ENCODE assay signal across 15 cellular contexts in genomic region chr17:51610155-51610554, GRCh38.
DNase-seq lines count a peak whose midpoint lies in the region; ATAC-seq, FAIRE-seq and TF ChIP-seq lines count a peak whose summit lies in the region.
"Had no signal": no experiment of that assay in that cellular context is flagged by ENCODE, and none has a peak within 500 bp of the region (broad histone marks: within the 10 kb centered on the region; RNA-seq: fewer than 3 reads in every experiment).

No MANE protein-coding gene starts in this region.

- peaks cover 5% of the 10 kb centered on the region for H3K9me3 Mint-ChIP-seq in neural crest cell
- no peaks in the 10 kb centered on the region for H3K9me3 Mint-ChIP-seq in CD8-positive, alpha-beta T cell

- ATAC-seq in SK-N-SH treated with all-trans-retinoic acid at 6 μM for 48 hours (no peak), left colon (no peak)
- no peak for ATAC-seq in CD8-positive, alpha-beta T cell

- POLR2A ChIA-PET in SK-N-SH (lab: Yijun Ruan, JAX): no interaction called here
- POLR2A ChIA-PET in CD8-positive, alpha-beta T cell (lab: Charles Lee): no interaction called here

- no peak overlapping the region for H2AFZ ChIP-seq in SK-N-SH (ENCODE audit: low read depth)

- no peaks in the 10 kb centered on the region for H3K79me2 ChIP-seq in SK-N-SH (ENCODE audit: insufficient read depth)

- H3K4me3 Mint-ChIP-seq in neural crest cell: no peak overlapping the region
- H3K4me3 Mint-ChIP-seq in CD8-positive, alpha-beta T cell: no peak overlapping the region
- H3K4me3 Mint-ChIP-seq: CD14-positive monocyte; CD4-positive, alpha-beta memory T cell had no signal

- peaks cover 0 to 16% of the 10 kb centered on the region in 2 experiments; a peak in 2 of 4 replicates for H3K4me1 ChIP-seq in SK-N-SH (ENCODE audit: control insufficient read depth in 1 of 2, insufficient read depth in 2 of 2, low read depth in 1 of 2, low read length in 1 of 2)
- H3K4me1 ChIP-seq in CD8-positive, alpha-beta T cell (ENCODE audit: insufficient read depth, low read length): no peaks in the 10 kb centered on the region
- H3K4me1 ChIP-seq: HAP-1 had no signal

- H3K4me2 ChIP-seq in SK-N-SH: no peak overlapping the region
- H3K4me2 ChIP-seq: BLaER1 had no signal

- H3K27ac ChIP-seq in SK-N-SH (ENCODE audit: low read depth in 2 of 2, low read length in 1 of 2): no peak overlapping the region
- no peak overlapping the region for H3K27ac ChIP-seq in CD8-positive, alpha-beta T cell (ENCODE audit: low read depth, low read length)
- H3K27ac ChIP-seq: BLaER1 had no signal

- CTCF ChIA-PET in SK-N-SH (lab: Yijun Ruan, JAX): no interaction called here
- CTCF ChIA-PET in CD8-positive, alpha-beta T cell (lab: Charles Lee): no interaction called here

- no peaks in the 10 kb centered on the region for H3K9me2 ChIP-seq in SK-N-SH

- no peaks in the 10 kb centered on the region for H3K36me3 Mint-ChIP-seq in neural crest cell (ENCODE audit: low read depth)
- no peaks in the 10 kb centered on the region for H3K36me3 Mint-ChIP-seq in CD8-positive, alpha-beta T cell
- H3K36me3 Mint-ChIP-seq: CD14-positive monocyte; CD4-positive, alpha-beta memory T cell had no signal

- FAIRE-seq in GM12891 (lab: Jason Lieb, UNC): no peak

- H3K9ac ChIP-seq in SK-N-SH: no peak overlapping the region
- H3K9ac ChIP-seq: BLaER1 had no signal

- DNase-seq in SK-N-SH (no peak), NCI-H69 (lab: John Stamatoyannopoulos, UW) (peak; percentile 10), neural crest cell (ENCODE audit: low read depth, low spot score) (no peak), GM12891 (ENCODE audit: insufficient read length, low spot score) (no peak), left colon (no peak)
- no peak for DNase-seq in CD8-positive, alpha-beta T cell
- DNase-seq: 8988T; Calu3; CD4-positive, alpha-beta memory T cell; DMS79; GF-D8 had no signal

- TF ChIP-seq POLR2A in GM12891 (IDR thresholded peaks at IDR 0.05; ENCODE audit: low read depth, low read length): no peak

- H3F3A ChIP-seq in SK-N-SH (replicated peaks; ENCODE audit: insufficient read depth): no peaks in the 10 kb centered on the region

- H3K9me3 ChIP-seq in SK-N-SH: no peaks in the 10 kb centered on the region
- H3K9me3 ChIP-seq in CD8-positive, alpha-beta T cell (ENCODE audit: low read length): no peaks in the 10 kb centered on the region
- H3K9me3 ChIP-seq: BLaER1, HAP-1 had no signal

- no peak for TF ChIP-seq CTCF in SK-N-SH (IDR thresholded peaks at IDR 0.05)
- no peak for TF ChIP-seq CTCF in neural crest cell (conservative IDR thresholded peaks at IDR 0.05)
- TF ChIP-seq CTCF in CD8-positive, alpha-beta T cell (IDR thresholded peaks at IDR 0.05): no peak

- WGBS in SK-N-SH (ENCODE audit: low lambda C conversion rate): 13% methylated on average over 4 of the region's 4 CpGs

- TF ChIP-seq EP300 in SK-N-SH (IDR thresholded peaks at IDR 0.05; ENCODE audit: borderline replicate concordance in 1 of 2, low read depth in 1 of 2, low read length in 1 of 2): no peak

- H3K4me1 Mint-ChIP-seq in neural crest cell: peaks cover 32% of the 10 kb centered on the region
- H3K4me1 Mint-ChIP-seq in CD8-positive, alpha-beta T cell (ENCODE audit: low read depth): peaks cover 3% of the 10 kb centered on the region
- H3K4me1 Mint-ChIP-seq: CD14-positive monocyte; CD4-positive, alpha-beta memory T cell had no signal

- H3K27me3 Mint-ChIP-seq in neural crest cell (ENCODE audit: low read depth): no peaks in the 10 kb centered on the region
- H3K27me3 Mint-ChIP-seq in CD8-positive, alpha-beta T cell (ENCODE audit: low read depth): peaks cover 3% of the 10 kb centered on the region

- intact Hi-C loops in CD8-positive, alpha-beta T cell (cut with DNase I, micrococcal nuclease): no loop called here
- intact Hi-C loops in left colon (cut with DNase I, micrococcal nuclease): no loop called here

- H3K27ac Mint-ChIP-seq in neural crest cell (ENCODE audit: unreplicated experiment): peak overlapping the region; percentile 40
- H3K27ac Mint-ChIP-seq in CD8-positive, alpha-beta T cell: no peak overlapping the region
- H3K27ac Mint-ChIP-seq: CD14-positive monocyte had no signal

- no peaks in the 10 kb centered on the region for H3K36me3 ChIP-seq in SK-N-SH (replicated peaks in 1 of 2; ENCODE audit: control insufficient read depth in 1 of 2, insufficient read depth in 2 of 2, low read length in 1 of 2)
- no peaks in the 10 kb centered on the region for H3K36me3 ChIP-seq in CD8-positive, alpha-beta T cell (ENCODE audit: insufficient read depth, low read length)
- H3K36me3 ChIP-seq: BLaER1, HAP-1 had no signal

- no peaks in the 10 kb centered on the region for H3K27me3 ChIP-seq in SK-N-SH (ENCODE audit: insufficient read depth)
- H3K27me3 ChIP-seq in CD8-positive, alpha-beta T cell (ENCODE audit: insufficient read depth, low read length): no peaks in the 10 kb centered on the region
- H3K27me3 ChIP-seq: BLaER1 had no signal

- no peaks in the 10 kb centered on the region for H4K20me1 ChIP-seq in SK-N-SH (ENCODE audit: insufficient read depth)
- H4K20me1 ChIP-seq: BLaER1 had no signal

- TF ChIP-seq RAD21 in SK-N-SH (IDR thresholded peaks at IDR 0.05; ENCODE audit: low read length): no peak

- H3K4me3 ChIP-seq in SK-N-SH (ENCODE audit: low read depth in 2 of 2, low read length in 1 of 2): no peak overlapping the region
- H3K4me3 ChIP-seq in CD8-positive, alpha-beta T cell (ENCODE audit: low read depth, low read length): no peak overlapping the region
- H3K4me3 ChIP-seq: BLaER1, HAP-1 had no signal

TF ChIP-seq in SK-N-SH treated with all-trans-retinoic acid at 6 μM for 48 hours, 23 proteins besides CTCF, POLR2A, EP300 and RAD21:
- no peak for TF ChIP-seq GLIS3 (CRISPR knock-in tag; IDR thresholded peaks at IDR 0.05)
- TF ChIP-seq ZNF70 (CRISPR knock-in tag; IDR thresholded peaks at IDR 0.05): peak; percentile 69; the same call in 1 of the 2 replicates

TF ChIP-seq in SK-N-SH, 30 proteins besides CTCF, POLR2A, EP300 and RAD21:
- TF ChIP-seq IRF3 (IDR thresholded peaks at IDR 0.05; ENCODE audit: low read depth, low read length): no peak

TF ChIP-seq in GM12891, 5 proteins besides CTCF, POLR2A, EP300 and RAD21:
- TF ChIP-seq SPI1 (IDR thresholded peaks at IDR 0.05; ENCODE audit: low read depth, low read length): no peak
- TF ChIP-seq PAX5 (IDR thresholded peaks at IDR 0.05; ENCODE audit: insufficient read depth, low read length, severe bottlenecking): no peak
- TF ChIP-seq POLR2AphosphoS5 (IDR thresholded peaks at IDR 0.05; ENCODE audit: low read depth, low read length): no peak
- no peak for TF ChIP-seq TAF1 (IDR thresholded peaks at IDR 0.05; ENCODE audit: low read depth, low read length)
- TF ChIP-seq POU2F2 (IDR thresholded peaks at IDR 0.05; ENCODE audit: low read depth, low read length): no peak
